1 cellular context compared by ENCODE assay signal in the genomic region with DNA sequence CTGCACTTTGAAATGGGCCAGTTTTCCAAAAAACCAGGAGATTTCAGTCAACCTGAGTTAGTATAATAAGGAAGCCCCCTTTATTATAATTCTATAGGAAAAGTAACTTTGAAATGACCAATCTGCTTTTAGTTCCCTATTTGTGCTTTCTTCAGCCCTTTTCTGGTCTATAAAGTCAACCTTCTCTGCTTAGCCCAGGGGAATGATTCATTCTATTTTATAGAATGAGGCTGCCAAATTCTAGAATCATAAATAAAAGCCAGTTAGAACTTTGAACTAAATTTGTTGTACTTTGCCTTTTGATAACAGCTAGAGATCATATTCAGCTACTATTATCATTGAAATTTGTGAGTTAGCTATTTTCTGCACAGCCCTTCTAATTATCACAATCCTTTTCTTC.
TF ChIP-seq lines count a peak whose summit lies in the region.

No MANE protein-coding gene starts in this region.

TF ChIP-seq in IMR-90, 13 proteins besides CTCF, POLR2A, EP300 and RAD21:
- TF ChIP-seq FOS (IDR thresholded peaks at IDR 0.05; ENCODE audit: low read depth, low read length) (no peak), CHD1 (IDR thresholded peaks at IDR 0.05; ENCODE audit: low read depth, low read length) (no peak), BHLHE40 (IDR thresholded peaks at IDR 0.05; ENCODE audit: low read depth, low read length) (no peak), CEBPB (IDR thresholded peaks at IDR 0.05; ENCODE audit: low read depth, low read length) (no peak), RCOR1 (IDR thresholded peaks at IDR 0.05; ENCODE audit: insufficient replicate concordance, low read length) (no peak), RFX5 (IDR thresholded peaks at IDR 0.05; ENCODE audit: low read depth, low read length) (no peak), SMC3 (IDR thresholded peaks at IDR 0.05; ENCODE audit: low read depth, low read length) (no peak), MAZ (IDR thresholded peaks at IDR 0.05; ENCODE audit: borderline replicate concordance, low read depth, low read length) (no peak), NFE2L2 (IDR thresholded peaks at IDR 0.05; ENCODE audit: low read depth, low read length) (no peak), MXI1 (IDR thresholded peaks at IDR 0.05; ENCODE audit: borderline replicate concordance, low read depth, low read length) (no peak), MAFK (IDR thresholded peaks at IDR 0.05; ENCODE audit: low read depth, low read length) (no peak)
- TF ChIP-seq, protein P1, sequence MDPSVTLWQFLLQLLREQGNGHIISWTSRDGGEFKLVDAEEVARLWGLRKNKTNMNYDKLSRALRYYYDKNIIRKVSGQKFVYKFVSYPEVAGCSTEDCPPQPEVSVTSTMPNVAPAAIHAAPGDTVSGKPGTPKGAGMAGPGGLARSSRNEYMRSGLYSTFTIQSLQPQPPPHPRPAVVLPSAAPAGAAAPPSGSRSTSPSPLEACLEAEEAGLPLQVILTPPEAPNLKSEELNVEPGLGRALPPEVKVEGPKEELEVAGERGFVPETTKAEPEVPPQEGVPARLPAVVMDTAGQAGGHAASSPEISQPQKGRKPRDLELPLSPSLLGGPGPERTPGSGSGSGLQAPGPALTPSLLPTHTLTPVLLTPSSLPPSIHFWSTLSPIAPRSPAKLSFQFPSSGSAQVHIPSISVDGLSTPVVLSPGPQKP (IDR thresholded peaks at IDR 0.05; ENCODE audit: borderline replicate concordance, low read depth, low read length) = no peak
- TF ChIP-seq, protein P2, sequence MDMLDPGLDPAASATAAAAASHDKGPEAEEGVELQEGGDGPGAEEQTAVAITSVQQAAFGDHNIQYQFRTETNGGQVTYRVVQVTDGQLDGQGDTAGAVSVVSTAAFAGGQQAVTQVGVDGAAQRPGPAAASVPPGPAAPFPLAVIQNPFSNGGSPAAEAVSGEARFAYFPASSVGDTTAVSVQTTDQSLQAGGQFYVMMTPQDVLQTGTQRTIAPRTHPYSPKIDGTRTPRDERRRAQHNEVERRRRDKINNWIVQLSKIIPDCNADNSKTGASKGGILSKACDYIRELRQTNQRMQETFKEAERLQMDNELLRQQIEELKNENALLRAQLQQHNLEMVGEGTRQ (IDR thresholded peaks at IDR 0.05; ENCODE audit: low read depth, low read length) = no peak
TF ChIP-seq in IMR-90: peak in this region for 0.
